Comparison of ENCODE assay signal across 26 cellular contexts in the genomic region with DNA sequence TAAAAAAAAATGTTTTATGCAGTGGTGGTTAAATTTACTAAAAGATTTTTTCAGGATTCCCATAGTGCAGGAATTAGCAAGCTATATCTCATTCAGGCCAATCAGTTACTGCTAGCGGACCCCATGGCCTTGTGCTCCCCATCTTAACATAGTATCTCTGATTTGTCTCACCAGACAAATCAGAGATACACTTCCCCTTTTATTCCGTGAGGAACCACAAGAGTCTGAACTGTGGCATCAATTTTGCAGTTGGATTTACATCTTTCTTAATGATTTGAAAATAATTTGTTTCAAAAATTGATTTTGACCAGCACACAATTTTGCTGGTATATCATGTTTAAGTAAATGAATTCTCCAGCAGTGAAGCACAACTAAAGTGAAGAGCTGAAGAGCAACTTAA. TPM values are rescaled to one million over a fixed set of nuclear protein-coding genes. Genes with fewer than 3 reads are reported as not detected.
DNase-seq lines count a peak whose midpoint lies in the region; FAIRE-seq and TF ChIP-seq lines count a peak whose summit lies in the region.
"Had no signal": no experiment of that assay in that cellular context is flagged by ENCODE, and none has a peak within 500 bp of the region (broad histone marks: within the 10 kb centered on the region; RNA-seq: fewer than 3 reads in every experiment).

No MANE protein-coding gene starts in this region.

- H3K9me2 ChIP-seq in Loucy (replicated peaks; ENCODE audit: low read depth, low read length) = no peaks in the 10 kb centered on the region
- H3K9me2 ChIP-seq: SK-N-SH had no signal

- no peak for DNase-seq in GM18507 (ENCODE audit: extremely low spot score, insufficient read length, low read depth)
- DNase-seq in ascending aorta (ENCODE audit: low spot score in 2 of 2) = no peak
- DNase-seq in osteocyte (ENCODE audit: extremely low spot score, unreplicated experiment) = no peak
- DNase-seq in foreskin fibroblast = no peak
- no peak for DNase-seq in urothelium cell line (ENCODE audit: low spot score)
- no peak for DNase-seq in lower leg skin (ENCODE audit: low spot score in 2 of 2)
- DNase-seq in HuH-7 (ENCODE audit: low spot score) = no peak
- DNase-seq: activated CD8-positive, alpha-beta memory T cell treated with anti-CD3 and anti-CD28 coated beads, Interleukin-2, amount 50 U/mL, for 48 hours; activated CD8-positive, alpha-beta T cell treated with anti-CD3 and anti-CD28 coated beads for 36 hours; activated naive CD4-positive, alpha-beta T cell treated with anti-CD3 and anti-CD28 coated beads, Interleukin-2, amount 10 ng/mL, durations not matched to agents 7 days and 5 days; amniotic stem cell; Caco-2; hippocampal formation; mammary epithelial cell; mucosa of descending colon; NCI-H146; NCI-H345; NCI-H82; SK-N-SH; stimulated activated naive B cell treated with anti-CD40 and anti-IgM and Interleukin-4, amounts not matched to agents 10 μg/mL and 1 μg/mL and 100 μg/mL, for 72 hours; upper lobe of right lung had no signal

- H3K4me2 ChIP-seq in Loucy (ENCODE audit: low read depth, low read length, poor library complexity, severe bottlenecking) = peak overlapping the region; percentile 94
- H3K4me2 ChIP-seq: SK-N-SH had no signal

- H3K9me3 Mint-ChIP-seq in osteocyte (ENCODE audit: unreplicated experiment) = no peaks in the 10 kb centered on the region
- H3K9me3 Mint-ChIP-seq: activated CD8-positive, alpha-beta T cell treated with anti-CD3 and anti-CD28 coated beads for 36 hours; activated naive CD4-positive, alpha-beta T cell treated with anti-CD3 and anti-CD28 coated beads, Interleukin-2, amount 10 ng/mL, durations not matched to agents 7 days and 5 days; activated T-helper 17 cell treated with anti-CD3 and anti-CD28 coated beads, Interleukin-2, amount 50 U/mL, for 72 hours; natural killer cell treated with Interleukin-12 subunit alpha and Interleukin-12 subunit beta and Interleukin-15 and Interleukin-18, amount 100 ng/mL, for 72 hours; stimulated activated naive B cell treated with anti-CD40 and anti-IgM and Interleukin-4, amounts not matched to agents 10 μg/mL and 1 μg/mL and 100 μg/mL, for 72 hours had no signal

- H3K4me3 ChIP-seq in Loucy (ENCODE audit: low read length, poor library complexity, severe bottlenecking) (no peak overlapping the region), ascending aorta (peak overlapping the region; percentile 83), foreskin fibroblast (ENCODE audit: low read depth in 1 of 2, low read length in 2 of 2) (no peak overlapping the region), lower leg skin (ENCODE audit: low read depth, poor library complexity, severe bottlenecking) (no peak overlapping the region)
- H3K4me3 ChIP-seq: BLaER1 treated with 17β-estradiol and CSF1 and Interleukin-3, amounts not matched to agents 10 nM and 100 nM; mucosa of descending colon; upper lobe of right lung had no signal

- H3K36me3 ChIP-seq in Loucy (ENCODE audit: insufficient read depth, low read length) (no peaks in the 10 kb centered on the region), ascending aorta (peaks cover 5 to 6% of the 10 kb centered on the region in 2 donors)

- no peaks in the 10 kb centered on the region for H3F3A ChIP-seq in Loucy (ENCODE audit: low read depth)

- H3K4me3 Mint-ChIP-seq in osteocyte (ENCODE audit: unreplicated experiment) = no peak overlapping the region
- H3K4me3 Mint-ChIP-seq: activated CD8-positive, alpha-beta T cell treated with anti-CD3 and anti-CD28 coated beads for 36 hours; activated naive CD4-positive, alpha-beta T cell treated with anti-CD3 and anti-CD28 coated beads, Interleukin-2, amount 10 ng/mL, durations not matched to agents 7 days and 5 days; activated T-helper 17 cell treated with anti-CD3 and anti-CD28 coated beads, Interleukin-2, amount 50 U/mL, for 72 hours; natural killer cell treated with Interleukin-12 subunit alpha and Interleukin-12 subunit beta and Interleukin-15 and Interleukin-18, amount 100 ng/mL, for 72 hours; stimulated activated naive B cell treated with anti-CD40 and anti-IgM and Interleukin-4, amounts not matched to agents 10 μg/mL and 1 μg/mL and 100 μg/mL, for 72 hours had no signal

- H3K4me1 Mint-ChIP-seq in osteocyte (ENCODE audit: unreplicated experiment) = peaks cover 83% of the 10 kb centered on the region

- no peak for TF ChIP-seq CTCF in Loucy (conservative IDR thresholded peaks at IDR 0.05; ENCODE audit: low read length)
- TF ChIP-seq CTCF in ascending aorta (IDR thresholded peaks at IDR 0.05) = no peak
- TF ChIP-seq CTCF in osteocyte (IDR thresholded peaks at IDR 0.05) = no peak
- no peak for TF ChIP-seq CTCF in foreskin fibroblast (IDR thresholded peaks at IDR 0.05; ENCODE audit: low read depth, low read length)
- no peak for TF ChIP-seq CTCF in lower leg skin (IDR thresholded peaks at IDR 0.05)

- peak; percentile 15 for FAIRE-seq in GM18507 (lab: Jason Lieb, UNC)
- FAIRE-seq in urothelium cell line (lab: Jason Lieb, UNC) = no peak
- FAIRE-seq: H1 had no signal

- peaks cover 43% of the 10 kb centered on the region for H3K4me1 ChIP-seq in Loucy (ENCODE audit: insufficient read depth, low read length, poor library complexity, severe bottlenecking)
- H3K4me1 ChIP-seq in ascending aorta = peaks cover 3 to 69% of the 10 kb centered on the region in 2 donors

- peak overlapping the region; percentile 96 to 100 for H3K27ac ChIP-seq in ascending aorta

- no peaks in the 10 kb centered on the region for H3K27me3 ChIP-seq in Loucy (ENCODE audit: insufficient read depth, low read length, poor library complexity, severe bottlenecking)
- no peaks in the 10 kb centered on the region for H3K27me3 ChIP-seq in ascending aorta
- H3K27me3 ChIP-seq: BLaER1 treated with 17β-estradiol and CSF1 and Interleukin-3, amounts not matched to agents 10 nM and 100 nM; upper lobe of right lung had no signal

- intact Hi-C loops in ascending aorta (cut with DNase I) = no loop called here
- intact Hi-C loops in lower leg skin (cut with DNase I; ENCODE audit: low total_unique reads) = no loop called here

- H2AFZ ChIP-seq in Loucy (ENCODE audit: low read length) = no peak overlapping the region

- no peak overlapping the region for H3K9ac ChIP-seq in Loucy (ENCODE audit: low read depth, low read length, poor library complexity, severe bottlenecking)
- H3K9ac ChIP-seq: BLaER1 treated with 17β-estradiol and CSF1 and Interleukin-3, amounts not matched to agents 10 nM and 100 nM; SK-N-SH had no signal

- TF ChIP-seq POLR2A in lower leg skin (IDR thresholded peaks at IDR 0.05) = no peak

- peak overlapping the region; percentile 40 for H3K27ac Mint-ChIP-seq in osteocyte (ENCODE audit: unreplicated experiment)
- H3K27ac Mint-ChIP-seq: activated CD8-positive, alpha-beta T cell treated with anti-CD3 and anti-CD28 coated beads for 36 hours; activated naive CD4-positive, alpha-beta T cell treated with anti-CD3 and anti-CD28 coated beads, Interleukin-2, amount 10 ng/mL, durations not matched to agents 7 days and 5 days; activated T-helper 17 cell treated with anti-CD3 and anti-CD28 coated beads, Interleukin-2, amount 50 U/mL, for 72 hours; natural killer cell treated with Interleukin-12 subunit alpha and Interleukin-12 subunit beta and Interleukin-15 and Interleukin-18, amount 100 ng/mL, for 72 hours; stimulated activated naive B cell treated with anti-CD40 and anti-IgM and Interleukin-4, amounts not matched to agents 10 μg/mL and 1 μg/mL and 100 μg/mL, for 72 hours had no signal

- H3K36me3 Mint-ChIP-seq in osteocyte (ENCODE audit: unreplicated experiment) = peaks cover 36% of the 10 kb centered on the region

- H3K79me2 ChIP-seq in Loucy (ENCODE audit: insufficient read depth, low read length) = peaks cover 50% of the 10 kb centered on the region

- H3K27me3 Mint-ChIP-seq in osteocyte (ENCODE audit: unreplicated experiment) = no peaks in the 10 kb centered on the region
- H3K27me3 Mint-ChIP-seq: activated CD8-positive, alpha-beta T cell treated with anti-CD3 and anti-CD28 coated beads for 36 hours; activated naive CD4-positive, alpha-beta T cell treated with anti-CD3 and anti-CD28 coated beads, Interleukin-2, amount 10 ng/mL, durations not matched to agents 7 days and 5 days; activated T-helper 17 cell treated with anti-CD3 and anti-CD28 coated beads, Interleukin-2, amount 50 U/mL, for 72 hours; natural killer cell treated with Interleukin-12 subunit alpha and Interleukin-12 subunit beta and Interleukin-15 and Interleukin-18, amount 100 ng/mL, for 72 hours; stimulated activated naive B cell treated with anti-CD40 and anti-IgM and Interleukin-4, amounts not matched to agents 10 μg/mL and 1 μg/mL and 100 μg/mL, for 72 hours had no signal

- H3K9me3 ChIP-seq in Loucy (ENCODE audit: insufficient read depth, low read depth, low read length) (no peaks in the 10 kb centered on the region), ascending aorta (no peaks in the 10 kb centered on the region)
- H3K9me3 ChIP-seq: BLaER1 treated with 17β-estradiol and CSF1 and Interleukin-3, amounts not matched to agents 10 nM and 100 nM; Caco-2; mucosa of descending colon; SK-N-SH; upper lobe of right lung had no signal

- peaks cover 52% of the 10 kb centered on the region for H4K20me1 ChIP-seq in Loucy (ENCODE audit: insufficient read depth, low read length, poor library complexity, severe bottlenecking)

- 91 to 92% methylated on average over 2 of the region's 2 CpGs for WGBS in lower leg skin, 2 donors

RNA-seq across cellular contexts. Expression of a gene that starts 17.9 kb away (rescaled TPM):
- total RNA-seq in ascending aorta = 42.7 TPM
- total RNA-seq in osteocyte = 143 and 150 TPM in 2 replicates
- total RNA-seq in lower leg skin = 10 to 100 TPM in 1 of 4 donors, 1 to 10 TPM in 3; 2.4 to 10.7 (median 5.4) TPM

RNA-seq across cellular contexts. Expression of a gene that starts 17.9 kb away (rescaled TPM):
- 39.1 TPM for total RNA-seq in ascending aorta
- total RNA-seq in osteocyte = 82.4 and 83.7 TPM in 2 replicates
- total RNA-seq in lower leg skin = 10 to 100 TPM; 13.3 to 16.5 (median 13.9) TPM

Comparison
In these comparisons a context has a peak if more than half of its experiments do, and no peak if none do; other contexts are left out.
1. H3K4me3 ChIP-seq: peak in ascending aorta (2 of 2); none in Loucy (single experiment), foreskin fibroblast (0 of 2) and lower leg skin (single experiment).